ENCODE assay signal across 1 cellular context in the genomic region with DNA sequence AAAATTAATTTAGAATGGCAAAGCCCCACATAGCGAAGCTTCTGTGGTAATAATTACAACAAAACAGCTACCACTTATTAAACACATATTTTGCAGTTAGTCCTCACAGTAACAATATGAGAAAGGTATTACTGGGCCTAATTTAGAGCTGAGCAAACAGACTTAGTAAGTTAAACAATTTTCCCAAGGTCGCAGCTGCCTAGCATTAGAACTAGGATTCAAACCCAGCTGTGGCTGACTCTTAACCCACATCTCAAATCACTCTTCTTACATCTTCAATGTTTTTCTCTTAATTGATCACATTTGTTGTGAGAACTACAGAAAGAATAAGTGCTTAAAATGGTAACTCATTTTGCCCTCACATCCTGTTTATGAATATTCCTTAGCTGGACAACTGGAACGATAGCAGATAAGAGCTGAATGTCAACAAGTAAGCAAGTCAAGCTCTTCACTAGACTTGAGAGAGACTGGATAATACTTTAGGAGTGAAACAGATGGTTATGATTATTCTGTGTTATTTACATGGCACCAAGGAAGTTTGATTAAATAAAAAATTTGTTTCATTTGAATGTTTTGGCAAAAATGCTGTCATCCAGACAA.
TF ChIP-seq lines count a peak whose summit lies in the region.

No MANE protein-coding gene starts in this region.

TF ChIP-seq in HepG2, 621 proteins besides CTCF, POLR2A, EP300 and RAD21 (continued from another document and continues in another):
- TF ChIP-seq, protein P1, sequence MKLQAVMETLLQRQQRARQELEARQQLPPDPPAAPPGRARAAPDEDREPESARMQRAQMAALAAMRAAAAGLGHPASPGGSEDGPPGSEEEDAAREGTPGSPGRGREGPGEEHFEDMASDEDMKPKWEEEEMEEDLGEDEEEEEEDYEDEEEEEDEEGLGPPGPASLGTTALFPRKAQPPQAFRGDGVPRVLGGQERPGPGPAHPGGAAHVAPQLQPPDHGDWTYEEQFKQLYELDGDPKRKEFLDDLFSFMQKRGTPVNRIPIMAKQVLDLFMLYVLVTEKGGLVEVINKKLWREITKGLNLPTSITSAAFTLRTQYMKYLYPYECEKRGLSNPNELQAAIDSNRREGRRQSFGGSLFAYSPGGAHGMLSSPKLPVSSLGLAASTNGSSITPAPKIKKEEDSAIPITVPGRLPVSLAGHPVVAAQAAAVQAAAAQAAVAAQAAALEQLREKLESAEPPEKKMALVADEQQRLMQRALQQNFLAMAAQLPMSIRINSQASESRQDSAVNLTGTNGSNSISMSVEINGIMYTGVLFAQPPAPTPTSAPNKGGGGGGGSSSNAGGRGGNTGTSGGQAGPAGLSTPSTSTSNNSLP (IDR thresholded peaks at IDR 0.05; ENCODE audit: low read depth, low read length): peak; percentile 47; the same call in 1 of the 2 replicates
- TF ChIP-seq ZNF558 (CRISPR knock-in tag; IDR thresholded peaks at IDR 0.05; ENCODE audit: borderline replicate concordance): no peak
- TF ChIP-seq PHF20 (CRISPR knock-in tag; IDR thresholded peaks at IDR 0.05): no peak
- TF ChIP-seq, protein P2, sequence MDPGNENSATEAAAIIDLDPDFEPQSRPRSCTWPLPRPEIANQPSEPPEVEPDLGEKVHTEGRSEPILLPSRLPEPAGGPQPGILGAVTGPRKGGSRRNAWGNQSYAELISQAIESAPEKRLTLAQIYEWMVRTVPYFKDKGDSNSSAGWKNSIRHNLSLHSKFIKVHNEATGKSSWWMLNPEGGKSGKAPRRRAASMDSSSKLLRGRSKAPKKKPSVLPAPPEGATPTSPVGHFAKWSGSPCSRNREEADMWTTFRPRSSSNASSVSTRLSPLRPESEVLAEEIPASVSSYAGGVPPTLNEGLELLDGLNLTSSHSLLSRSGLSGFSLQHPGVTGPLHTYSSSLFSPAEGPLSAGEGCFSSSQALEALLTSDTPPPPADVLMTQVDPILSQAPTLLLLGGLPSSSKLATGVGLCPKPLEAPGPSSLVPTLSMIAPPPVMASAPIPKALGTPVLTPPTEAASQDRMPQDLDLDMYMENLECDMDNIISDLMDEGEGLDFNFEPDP (CRISPR knock-in tag; conservative IDR thresholded peaks at IDR 0.05): no peak
- no peak for TF ChIP-seq ZNF274 (CRISPR knock-in tag; IDR thresholded peaks at IDR 0.05)
- TF ChIP-seq PLRG1 (conservative IDR thresholded peaks at IDR 0.05): no peak
- TF ChIP-seq, protein P3, sequence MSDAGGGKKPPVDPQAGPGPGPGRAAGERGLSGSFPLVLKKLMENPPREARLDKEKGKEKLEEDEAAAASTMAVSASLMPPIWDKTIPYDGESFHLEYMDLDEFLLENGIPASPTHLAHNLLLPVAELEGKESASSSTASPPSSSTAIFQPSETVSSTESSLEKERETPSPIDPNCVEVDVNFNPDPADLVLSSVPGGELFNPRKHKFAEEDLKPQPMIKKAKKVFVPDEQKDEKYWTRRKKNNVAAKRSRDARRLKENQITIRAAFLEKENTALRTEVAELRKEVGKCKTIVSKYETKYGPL (CRISPR knock-in tag; IDR thresholded peaks at IDR 0.05): no peak
- TF ChIP-seq, protein P4, sequence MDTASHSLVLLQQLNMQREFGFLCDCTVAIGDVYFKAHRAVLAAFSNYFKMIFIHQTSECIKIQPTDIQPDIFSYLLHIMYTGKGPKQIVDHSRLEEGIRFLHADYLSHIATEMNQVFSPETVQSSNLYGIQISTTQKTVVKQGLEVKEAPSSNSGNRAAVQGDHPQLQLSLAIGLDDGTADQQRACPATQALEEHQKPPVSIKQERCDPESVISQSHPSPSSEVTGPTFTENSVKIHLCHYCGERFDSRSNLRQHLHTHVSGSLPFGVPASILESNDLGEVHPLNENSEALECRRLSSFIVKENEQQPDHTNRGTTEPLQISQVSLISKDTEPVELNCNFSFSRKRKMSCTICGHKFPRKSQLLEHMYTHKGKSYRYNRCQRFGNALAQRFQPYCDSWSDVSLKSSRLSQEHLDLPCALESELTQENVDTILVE (CRISPR knock-in tag; IDR thresholded peaks at IDR 0.05): no peak
- TF ChIP-seq, protein P5, sequence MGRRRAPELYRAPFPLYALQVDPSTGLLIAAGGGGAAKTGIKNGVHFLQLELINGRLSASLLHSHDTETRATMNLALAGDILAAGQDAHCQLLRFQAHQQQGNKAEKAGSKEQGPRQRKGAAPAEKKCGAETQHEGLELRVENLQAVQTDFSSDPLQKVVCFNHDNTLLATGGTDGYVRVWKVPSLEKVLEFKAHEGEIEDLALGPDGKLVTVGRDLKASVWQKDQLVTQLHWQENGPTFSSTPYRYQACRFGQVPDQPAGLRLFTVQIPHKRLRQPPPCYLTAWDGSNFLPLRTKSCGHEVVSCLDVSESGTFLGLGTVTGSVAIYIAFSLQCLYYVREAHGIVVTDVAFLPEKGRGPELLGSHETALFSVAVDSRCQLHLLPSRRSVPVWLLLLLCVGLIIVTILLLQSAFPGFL (CRISPR knock-in tag; IDR thresholded peaks at IDR 0.05): no peak
- no peak for TF ChIP-seq ZFP37 (CRISPR knock-in tag; IDR thresholded peaks at IDR 0.05; ENCODE audit: borderline replicate concordance)
- no peak for TF ChIP-seq TBP (CRISPR knock-in tag; IDR thresholded peaks at IDR 0.05)
- no peak for TF ChIP-seq GPN1 (CRISPR knock-in tag; IDR thresholded peaks at IDR 0.05; ENCODE audit: borderline replicate concordance)
- TF ChIP-seq, protein P6, sequence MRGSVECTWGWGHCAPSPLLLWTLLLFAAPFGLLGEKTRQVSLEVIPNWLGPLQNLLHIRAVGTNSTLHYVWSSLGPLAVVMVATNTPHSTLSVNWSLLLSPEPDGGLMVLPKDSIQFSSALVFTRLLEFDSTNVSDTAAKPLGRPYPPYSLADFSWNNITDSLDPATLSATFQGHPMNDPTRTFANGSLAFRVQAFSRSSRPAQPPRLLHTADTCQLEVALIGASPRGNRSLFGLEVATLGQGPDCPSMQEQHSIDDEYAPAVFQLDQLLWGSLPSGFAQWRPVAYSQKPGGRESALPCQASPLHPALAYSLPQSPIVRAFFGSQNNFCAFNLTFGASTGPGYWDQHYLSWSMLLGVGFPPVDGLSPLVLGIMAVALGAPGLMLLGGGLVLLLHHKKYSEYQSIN (CRISPR knock-in tag; IDR thresholded peaks at IDR 0.05; ENCODE audit: borderline replicate concordance): no peak
- TF ChIP-seq, protein P7, sequence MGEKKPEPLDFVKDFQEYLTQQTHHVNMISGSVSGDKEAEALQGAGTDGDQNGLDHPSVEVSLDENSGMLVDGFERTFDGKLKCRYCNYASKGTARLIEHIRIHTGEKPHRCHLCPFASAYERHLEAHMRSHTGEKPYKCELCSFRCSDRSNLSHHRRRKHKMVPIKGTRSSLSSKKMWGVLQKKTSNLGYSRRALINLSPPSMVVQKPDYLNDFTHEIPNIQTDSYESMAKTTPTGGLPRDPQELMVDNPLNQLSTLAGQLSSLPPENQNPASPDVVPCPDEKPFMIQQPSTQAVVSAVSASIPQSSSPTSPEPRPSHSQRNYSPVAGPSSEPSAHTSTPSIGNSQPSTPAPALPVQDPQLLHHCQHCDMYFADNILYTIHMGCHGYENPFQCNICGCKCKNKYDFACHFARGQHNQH (CRISPR knock-in tag; IDR thresholded peaks at IDR 0.05): no peak
- TF ChIP-seq ZNF30 (CRISPR knock-in tag; IDR thresholded peaks at IDR 0.05): no peak
- TF ChIP-seq, protein P8, sequence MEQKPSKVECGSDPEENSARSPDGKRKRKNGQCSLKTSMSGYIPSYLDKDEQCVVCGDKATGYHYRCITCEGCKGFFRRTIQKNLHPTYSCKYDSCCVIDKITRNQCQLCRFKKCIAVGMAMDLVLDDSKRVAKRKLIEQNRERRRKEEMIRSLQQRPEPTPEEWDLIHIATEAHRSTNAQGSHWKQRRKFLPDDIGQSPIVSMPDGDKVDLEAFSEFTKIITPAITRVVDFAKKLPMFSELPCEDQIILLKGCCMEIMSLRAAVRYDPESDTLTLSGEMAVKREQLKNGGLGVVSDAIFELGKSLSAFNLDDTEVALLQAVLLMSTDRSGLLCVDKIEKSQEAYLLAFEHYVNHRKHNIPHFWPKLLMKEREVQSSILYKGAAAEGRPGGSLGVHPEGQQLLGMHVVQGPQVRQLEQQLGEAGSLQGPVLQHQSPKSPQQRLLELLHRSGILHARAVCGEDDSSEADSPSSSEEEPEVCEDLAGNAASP (CRISPR knock-in tag; IDR thresholded peaks at IDR 0.05; ENCODE audit: borderline replicate concordance): 0 out of 2 replicates have a peak, but pooled peaks have one; percentile 35
- TF ChIP-seq, protein P9, sequence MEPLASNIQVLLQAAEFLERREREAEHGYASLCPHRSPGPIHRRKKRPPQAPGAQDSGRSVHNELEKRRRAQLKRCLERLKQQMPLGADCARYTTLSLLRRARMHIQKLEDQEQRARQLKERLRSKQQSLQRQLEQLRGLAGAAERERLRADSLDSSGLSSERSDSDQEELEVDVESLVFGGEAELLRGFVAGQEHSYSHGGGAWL (CRISPR knock-in tag; IDR thresholded peaks at IDR 0.05): no peak
- no peak for TF ChIP-seq STAT5B (CRISPR knock-in tag; IDR thresholded peaks at IDR 0.05)
- TF ChIP-seq RFXAP (CRISPR knock-in tag; IDR thresholded peaks at IDR 0.05; ENCODE audit: borderline replicate concordance): no peak
- TF ChIP-seq, protein P10, sequence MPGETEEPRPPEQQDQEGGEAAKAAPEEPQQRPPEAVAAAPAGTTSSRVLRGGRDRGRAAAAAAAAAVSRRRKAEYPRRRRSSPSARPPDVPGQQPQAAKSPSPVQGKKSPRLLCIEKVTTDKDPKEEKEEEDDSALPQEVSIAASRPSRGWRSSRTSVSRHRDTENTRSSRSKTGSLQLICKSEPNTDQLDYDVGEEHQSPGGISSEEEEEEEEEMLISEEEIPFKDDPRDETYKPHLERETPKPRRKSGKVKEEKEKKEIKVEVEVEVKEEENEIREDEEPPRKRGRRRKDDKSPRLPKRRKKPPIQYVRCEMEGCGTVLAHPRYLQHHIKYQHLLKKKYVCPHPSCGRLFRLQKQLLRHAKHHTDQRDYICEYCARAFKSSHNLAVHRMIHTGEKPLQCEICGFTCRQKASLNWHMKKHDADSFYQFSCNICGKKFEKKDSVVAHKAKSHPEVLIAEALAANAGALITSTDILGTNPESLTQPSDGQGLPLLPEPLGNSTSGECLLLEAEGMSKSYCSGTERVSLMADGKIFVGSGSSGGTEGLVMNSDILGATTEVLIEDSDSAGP (CRISPR knock-in tag; IDR thresholded peaks at IDR 0.05; ENCODE audit: borderline replicate concordance): no peak
- TF ChIP-seq ZKSCAN5 (CRISPR knock-in tag; IDR thresholded peaks at IDR 0.05): no peak
- no peak for TF ChIP-seq ZNF749 (CRISPR knock-in tag; IDR thresholded peaks at IDR 0.05; ENCODE audit: borderline replicate concordance)
- TF ChIP-seq, protein P11, sequence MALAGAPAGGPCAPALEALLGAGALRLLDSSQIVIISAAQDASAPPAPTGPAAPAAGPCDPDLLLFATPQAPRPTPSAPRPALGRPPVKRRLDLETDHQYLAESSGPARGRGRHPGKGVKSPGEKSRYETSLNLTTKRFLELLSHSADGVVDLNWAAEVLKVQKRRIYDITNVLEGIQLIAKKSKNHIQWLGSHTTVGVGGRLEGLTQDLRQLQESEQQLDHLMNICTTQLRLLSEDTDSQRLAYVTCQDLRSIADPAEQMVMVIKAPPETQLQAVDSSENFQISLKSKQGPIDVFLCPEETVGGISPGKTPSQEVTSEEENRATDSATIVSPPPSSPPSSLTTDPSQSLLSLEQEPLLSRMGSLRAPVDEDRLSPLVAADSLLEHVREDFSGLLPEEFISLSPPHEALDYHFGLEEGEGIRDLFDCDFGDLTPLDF (CRISPR knock-in tag; IDR thresholded peaks at IDR 0.05): peak; percentile 37; the same call in 1 of the 2 replicates
- no peak for TF ChIP-seq TBL1XR1 (IDR thresholded peaks at IDR 0.05; ENCODE audit: borderline replicate concordance, low read length, partially characterized antibody)
- TF ChIP-seq, protein P12, sequence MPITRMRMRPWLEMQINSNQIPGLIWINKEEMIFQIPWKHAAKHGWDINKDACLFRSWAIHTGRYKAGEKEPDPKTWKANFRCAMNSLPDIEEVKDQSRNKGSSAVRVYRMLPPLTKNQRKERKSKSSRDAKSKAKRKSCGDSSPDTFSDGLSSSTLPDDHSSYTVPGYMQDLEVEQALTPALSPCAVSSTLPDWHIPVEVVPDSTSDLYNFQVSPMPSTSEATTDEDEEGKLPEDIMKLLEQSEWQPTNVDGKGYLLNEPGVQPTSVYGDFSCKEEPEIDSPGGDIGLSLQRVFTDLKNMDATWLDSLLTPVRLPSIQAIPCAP (CRISPR knock-in tag; IDR thresholded peaks at IDR 0.05; ENCODE audit: low read depth): no peak
- TF ChIP-seq, protein P13, sequence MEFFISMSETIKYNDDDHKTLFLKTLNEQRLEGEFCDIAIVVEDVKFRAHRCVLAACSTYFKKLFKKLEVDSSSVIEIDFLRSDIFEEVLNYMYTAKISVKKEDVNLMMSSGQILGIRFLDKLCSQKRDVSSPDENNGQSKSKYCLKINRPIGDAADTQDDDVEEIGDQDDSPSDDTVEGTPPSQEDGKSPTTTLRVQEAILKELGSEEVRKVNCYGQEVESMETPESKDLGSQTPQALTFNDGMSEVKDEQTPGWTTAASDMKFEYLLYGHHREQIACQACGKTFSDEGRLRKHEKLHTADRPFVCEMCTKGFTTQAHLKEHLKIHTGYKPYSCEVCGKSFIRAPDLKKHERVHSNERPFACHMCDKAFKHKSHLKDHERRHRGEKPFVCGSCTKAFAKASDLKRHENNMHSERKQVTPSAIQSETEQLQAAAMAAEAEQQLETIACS (CRISPR knock-in tag; IDR thresholded peaks at IDR 0.05): no peak
- TF ChIP-seq ZNF430 (CRISPR knock-in tag; IDR thresholded peaks at IDR 0.05): no peak
- no peak for TF ChIP-seq NBN (conservative IDR thresholded peaks at IDR 0.05)
- no peak for TF ChIP-seq ZC3H13 (CRISPR knock-in tag; IDR thresholded peaks at IDR 0.05)
- TF ChIP-seq TEAD2 (CRISPR knock-in tag; IDR thresholded peaks at IDR 0.05): no peak
- TF ChIP-seq, protein P14, sequence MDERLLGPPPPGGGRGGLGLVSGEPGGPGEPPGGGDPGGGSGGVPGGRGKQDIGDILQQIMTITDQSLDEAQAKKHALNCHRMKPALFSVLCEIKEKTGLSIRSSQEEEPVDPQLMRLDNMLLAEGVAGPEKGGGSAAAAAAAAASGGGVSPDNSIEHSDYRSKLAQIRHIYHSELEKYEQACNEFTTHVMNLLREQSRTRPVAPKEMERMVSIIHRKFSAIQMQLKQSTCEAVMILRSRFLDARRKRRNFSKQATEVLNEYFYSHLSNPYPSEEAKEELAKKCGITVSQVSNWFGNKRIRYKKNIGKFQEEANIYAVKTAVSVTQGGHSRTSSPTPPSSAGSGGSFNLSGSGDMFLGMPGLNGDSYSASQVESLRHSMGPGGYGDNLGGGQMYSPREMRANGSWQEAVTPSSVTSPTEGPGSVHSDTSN (CRISPR knock-in tag; IDR thresholded peaks at IDR 0.05): no peak
- no peak for TF ChIP-seq ATM (IDR thresholded peaks at IDR 0.05; ENCODE audit: borderline replicate concordance)
- TF ChIP-seq, protein P15, sequence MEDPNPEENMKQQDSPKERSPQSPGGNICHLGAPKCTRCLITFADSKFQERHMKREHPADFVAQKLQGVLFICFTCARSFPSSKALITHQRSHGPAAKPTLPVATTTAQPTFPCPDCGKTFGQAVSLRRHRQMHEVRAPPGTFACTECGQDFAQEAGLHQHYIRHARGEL (CRISPR knock-in tag; IDR thresholded peaks at IDR 0.05): no peak
- no peak for TF ChIP-seq TRIM24 (CRISPR knock-in tag; IDR thresholded peaks at IDR 0.05)
- 0 out of 2 replicates have a peak, but pooled peaks have one; percentile 43 for TF ChIP-seq ZFP90 (CRISPR knock-in tag; IDR thresholded peaks at IDR 0.05; ENCODE audit: borderline replicate concordance)
- no peak for TF ChIP-seq MTF1 (CRISPR knock-in tag; IDR thresholded peaks at IDR 0.05)
- TF ChIP-seq ZNF20 (CRISPR knock-in tag; IDR thresholded peaks at IDR 0.05): no peak
- no peak for TF ChIP-seq EEA1 (CRISPR knock-in tag; IDR thresholded peaks at IDR 0.05; ENCODE audit: borderline replicate concordance)
